Comparison of ENCODE assay signal across 14 cellular contexts in genomic region chr12:108799528-108800243, GRCh38. TPM values are rescaled to one million over a fixed set of nuclear protein-coding genes. Genes with fewer than 3 reads are reported as not detected.
DNase-seq lines count a peak whose midpoint lies in the region; ATAC-seq and TF ChIP-seq lines count a peak whose summit lies in the region.
"Had no signal": no experiment of that assay in that cellular context is flagged by ENCODE, and none has a peak within 500 bp of the region (broad histone marks: within the 10 kb centered on the region; RNA-seq: fewer than 3 reads in every experiment).

No MANE protein-coding gene starts in this region.

- intact Hi-C loops in dorsolateral prefrontal cortex (cut with DNase I), result loop anchor here (5.0 to 10.0 kb wide), 6 partner anchors 55 to 293 kb away; partner anchors contain the start of genes CORO1C (in 2 of the 2), ALKBH2 (in 1 of the 2), ISCU (in 1 of the 2) and SART3 (in 1 of the 2)

- no peaks in the 10 kb centered on the region for H3K27me3 ChIP-seq in dorsolateral prefrontal cortex
- no peaks in the 10 kb centered on the region for H3K27me3 ChIP-seq in tibial nerve

- peaks cover 9% of the 10 kb centered on the region for H3K4me1 Mint-ChIP-seq in activated T-cell treated with anti-CD3 and anti-CD28 coated beads, Interleukin-2, amount 50 U/mL, for 72 hours (ENCODE audit: low read depth)
- H3K4me1 Mint-ChIP-seq in activated T-cell treated with anti-CD3 and anti-CD28 coated beads, Interleukin-2, amount 50 U/mL, for 24 hours (ENCODE audit: low read depth), result peaks cover 8% of the 10 kb centered on the region
- peaks cover 54% of the 10 kb centered on the region for H3K4me1 Mint-ChIP-seq in nephron

- peak overlapping the region in 1 of 59 donors; percentile 5 for H3K4me3 ChIP-seq in dorsolateral prefrontal cortex
- no peak overlapping the region for H3K4me3 ChIP-seq in tibial nerve

- peaks cover 6 to 7% of the 10 kb centered on the region in 2 donors for H3K36me3 Mint-ChIP-seq in activated T-cell treated with anti-CD3 and anti-CD28 coated beads, Interleukin-2, amount 50 U/mL, for 72 hours (ENCODE audit: insufficient read depth in 2 of 2)
- H3K36me3 Mint-ChIP-seq in activated T-cell treated with anti-CD3 and anti-CD28 coated beads, Interleukin-2, amount 50 U/mL, for 24 hours (ENCODE audit: low read depth), result peaks cover 77% of the 10 kb centered on the region
- peaks cover 57% of the 10 kb centered on the region for H3K36me3 Mint-ChIP-seq in nephron (ENCODE audit: low read depth)

- H3K9me3 ChIP-seq in tibial nerve, result no peaks in the 10 kb centered on the region

- H3K27ac ChIP-seq in dorsolateral prefrontal cortex (peak overlapping the region in 58 of 59 donors; percentile 12 to 93 (median 81)), tibial nerve (peak overlapping the region in 3 of 4 donors; percentile 84 to 93 (median 89))
- H3K27ac ChIP-seq: 22Rv1, parathyroid adenoma had no signal

- TF ChIP-seq POLR2A in tibial nerve (IDR thresholded peaks at IDR 0.05), result no peak

- no peak for DNase-seq in activated T-cell treated with anti-CD3 and anti-CD28 coated beads, Interleukin-2, amount 50 U/mL, for 72 hours
- no peak for DNase-seq in activated T-cell treated with anti-CD3 and anti-CD28 coated beads, Interleukin-2, amount 50 U/mL, for 24 hours
- DNase-seq in dorsolateral prefrontal cortex (peak in 3 of 10 donors; percentile 28 to 44 (median 40)), tibial nerve (ENCODE audit: low spot score in 2 of 2) (no peak), GM19238 (ENCODE audit: insufficient read length, low spot score) (no peak), NCI-H1092 (lab: John Stamatoyannopoulos, UW) (no peak)
- DNase-seq: activated gamma-delta T cell treated with Interleukin-2 at 50 U/mL for 16 hours; NCI-H1694 treated with DMSO at 0.1 percent for 48 hours; stimulated activated CD4-positive, alpha-beta T cell treated with anti-CD3 and anti-CD28 coated beads, Interleukin-2, amount 100 ng/mL, for 24 hours had no signal

- H3K27ac Mint-ChIP-seq in activated T-cell treated with anti-CD3 and anti-CD28 coated beads, Interleukin-2, amount 50 U/mL, for 72 hours, result peak overlapping the region; percentile 46
- H3K27ac Mint-ChIP-seq in activated T-cell treated with anti-CD3 and anti-CD28 coated beads, Interleukin-2, amount 50 U/mL, for 24 hours, result no peak overlapping the region
- H3K27ac Mint-ChIP-seq in nephron, result peak overlapping the region in 2 of 3 experiments; percentile 52 to 70
- H3K27ac Mint-ChIP-seq: mesothelial cell of epicardium had no signal

- no peaks in the 10 kb centered on the region for H3K9me3 Mint-ChIP-seq in activated T-cell treated with anti-CD3 and anti-CD28 coated beads, Interleukin-2, amount 50 U/mL, for 72 hours
- no peaks in the 10 kb centered on the region for H3K9me3 Mint-ChIP-seq in activated T-cell treated with anti-CD3 and anti-CD28 coated beads, Interleukin-2, amount 50 U/mL, for 24 hours
- H3K9me3 Mint-ChIP-seq in nephron, result no peaks in the 10 kb centered on the region

- no peaks in the 10 kb centered on the region for H3K27me3 Mint-ChIP-seq in activated T-cell treated with anti-CD3 and anti-CD28 coated beads, Interleukin-2, amount 50 U/mL, for 72 hours (ENCODE audit: low read depth)
- H3K27me3 Mint-ChIP-seq in activated T-cell treated with anti-CD3 and anti-CD28 coated beads, Interleukin-2, amount 50 U/mL, for 24 hours, result no peaks in the 10 kb centered on the region
- no peaks in the 10 kb centered on the region for H3K27me3 Mint-ChIP-seq in nephron (ENCODE audit: low read depth)

- H3K4me3 Mint-ChIP-seq in activated T-cell treated with anti-CD3 and anti-CD28 coated beads, Interleukin-2, amount 50 U/mL, for 72 hours, result no peak overlapping the region
- no peak overlapping the region for H3K4me3 Mint-ChIP-seq in activated T-cell treated with anti-CD3 and anti-CD28 coated beads, Interleukin-2, amount 50 U/mL, for 24 hours
- no peak overlapping the region for H3K4me3 Mint-ChIP-seq in nephron
- H3K4me3 Mint-ChIP-seq: mesothelial cell of epicardium had no signal

- 73 to 76% methylated on average over 11 of the region's 11 CpGs for WGBS in tibial nerve, 2 donors

- no peak for ATAC-seq in activated T-cell treated with anti-CD3 and anti-CD28 coated beads, Interleukin-2, amount 50 U/mL, for 72 hours (replicated peaks in 1 of 2)
- no peak for ATAC-seq in GM19467 (IDR thresholded peaks at IDR 0.05; ENCODE audit: unreplicated experiment)

- H3K4me1 ChIP-seq in tibial nerve, result peaks cover 3 to 63% (median 34%) of the 10 kb centered on the region in 4 donors

- H3K36me3 ChIP-seq in tibial nerve, result peaks cover 0 to 60% (median 0%) of the 10 kb centered on the region in 3 donors

- no peak for TF ChIP-seq EP300 in tibial nerve (IDR thresholded peaks at IDR 0.05)

- TF ChIP-seq CTCF in dorsolateral prefrontal cortex (IDR thresholded peaks at IDR 0.05 in 54 of 56, conservative IDR thresholded peaks at IDR 0.05 in 2 of 56; ENCODE audit: low read depth in 1 of 56, partially characterized antibody in 56 of 56) (peak in 2 of 56 donors; percentile 6 to 10), nephron (IDR thresholded peaks at IDR 0.05; ENCODE audit: unreplicated experiment in 3 of 3) (no peak), tibial nerve (IDR thresholded peaks at IDR 0.05) (no peak)

RNA-seq across cellular contexts. Expression of gene SSH1, which starts 57.7 kb away (rescaled TPM):
- total RNA-seq in activated T-cell treated with anti-CD3 and anti-CD28 coated beads, Interleukin-2, amount 50 U/mL, for 72 hours, result 10 to 100 TPM; 33.8 to 48.8 TPM
- total RNA-seq in dorsolateral prefrontal cortex (10 to 100 TPM; 28.6 to 59.1 (median 46.8) TPM), tibial nerve (10 to 100 TPM; 23.6 to 66.9 (median 28.0) TPM)
